ENCODE assay signal across 9 cellular contexts in the genomic region with DNA sequence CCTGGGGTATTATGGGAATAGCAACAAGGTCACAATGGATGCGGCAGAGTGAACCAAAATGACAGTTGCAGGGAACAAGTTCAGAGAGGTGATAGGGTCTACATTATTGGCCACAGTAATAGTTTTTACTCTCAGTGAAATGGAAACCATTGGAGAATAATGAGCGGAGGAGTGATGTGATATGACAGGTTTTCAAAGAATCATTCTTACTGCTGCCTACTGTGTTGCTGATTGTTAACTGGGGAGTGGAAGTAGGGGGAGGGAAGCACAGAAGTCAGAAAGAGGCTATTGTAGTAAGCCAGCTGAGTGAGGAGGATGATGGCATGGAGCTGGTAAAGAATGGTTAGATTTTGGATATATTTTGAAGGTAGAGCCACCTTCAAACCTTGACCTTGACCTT.
"Had no signal": no experiment of that assay in that cellular context is flagged by ENCODE, and none has a peak within 500 bp of the region (broad histone marks: within the 10 kb centered on the region; RNA-seq: fewer than 3 reads in every experiment).

No MANE protein-coding gene starts in this region.

- H3K4me1 ChIP-seq: HAP-1 had no signal

- H3K9ac ChIP-seq: GM23248 had no signal

- H3K9me3 ChIP-seq: HAP-1 had no signal

- DNase-seq: GM23248, GOT3, H7, HFFc6 had no signal

- H3K27ac ChIP-seq: GM23248, HL-60 had no signal

- H3K4me3 ChIP-seq: GM23248, HAP-1, K562 had no signal

- ATAC-seq: HCT116, HepG2, K562 had no signal

- H3K36me3 ChIP-seq: HAP-1 had no signal

- H2AFZ ChIP-seq: GM23248 had no signal
